8 cellular contexts compared by ENCODE assay signal in genomic region chr6:131182991-131183425, GRCh38. TPM values are rescaled to one million over a fixed set of nuclear protein-coding genes. Genes with fewer than 3 reads are reported as not detected.
A peak's percentile ranks its signal among the peaks of the same experiment; 100 is the strongest.
DNase-seq lines count a peak whose midpoint lies in the region; ATAC-seq, FAIRE-seq and TF ChIP-seq lines count a peak whose summit lies in the region.

No MANE protein-coding gene starts in this region.

- FAIRE-seq in islet of Langerhans (lab: Jason Lieb, UNC): peak; percentile 87

- H3K4me3 Mint-ChIP-seq in activated naive CD8-positive, alpha-beta T cell: peak overlapping the region; percentile 74
- H3K4me3 Mint-ChIP-seq in type B pancreatic cell: no peak overlapping the region

- H3K27me3 Mint-ChIP-seq in activated naive CD8-positive, alpha-beta T cell: no peaks in the 10 kb centered on the region
- no peaks in the 10 kb centered on the region for H3K27me3 Mint-ChIP-seq in type B pancreatic cell

- ATAC-seq in GM18867 (IDR thresholded peaks at IDR 0.05; ENCODE audit: unreplicated experiment): peak; percentile 77

- DNase-seq in Ammon's horn (ENCODE audit: low spot score) (peak; percentile 54), NAMALWA (ENCODE audit: low spot score) (peak; percentile 75), type B pancreatic cell (ENCODE audit: extremely low spot score, unreplicated experiment) (no peak), A172 (ENCODE audit: low spot score) (no peak), NCI-H345 treated with DMSO at 0.1 percent for 48 hours (lab: John Stamatoyannopoulos, UW; ENCODE audit: unreplicated experiment) (no peak)

- peaks cover 12% of the 10 kb centered on the region for H3K4me1 Mint-ChIP-seq in activated naive CD8-positive, alpha-beta T cell (ENCODE audit: low read depth)
- H3K4me1 Mint-ChIP-seq in type B pancreatic cell (ENCODE audit: unreplicated experiment): peaks cover 4% of the 10 kb centered on the region

- TF ChIP-seq CTCF in type B pancreatic cell (conservative IDR thresholded peaks at IDR 0.05): peak; percentile 78

- peaks cover 18% of the 10 kb centered on the region for H3K36me3 Mint-ChIP-seq in activated naive CD8-positive, alpha-beta T cell
- H3K36me3 Mint-ChIP-seq in type B pancreatic cell: peaks cover 16% of the 10 kb centered on the region

- peaks cover 4% of the 10 kb centered on the region for H3K9me3 Mint-ChIP-seq in activated naive CD8-positive, alpha-beta T cell (ENCODE audit: low read depth)
- H3K9me3 Mint-ChIP-seq in type B pancreatic cell: peaks cover 4% of the 10 kb centered on the region

- H3K27ac Mint-ChIP-seq in activated naive CD8-positive, alpha-beta T cell: peak overlapping the region; percentile 93
- H3K27ac Mint-ChIP-seq in type B pancreatic cell: peak overlapping the region; percentile 8

RNA-seq across cellular contexts. Expression of gene AKAP7, which starts 47.7 kb away (rescaled TPM):
- 5.3 and 7.2 TPM in 2 replicates for total RNA-seq in type B pancreatic cell (ENCODE audit: low replicate concordance)
- total RNA-seq in A172 (2014; rRNA removed; shearing (Covaris generic)): 7.0 and 7.9 TPM in 2 replicates

Comparison
In these comparisons a context has a peak if more than half of its experiments do, and no peak if none do; other contexts are left out.
1. DNase-seq: peak in Ammon's horn (single experiment) and NAMALWA (single experiment); none in type B pancreatic cell (single experiment), A172 (single experiment) and NCI-H345 treated with DMSO at 0.1 percent for 48 hours (single experiment).